ENCODE assay signal across 8 cellular contexts in genomic region chr1:28104866-28105467, GRCh38. TPM values are rescaled to one million over a fixed set of nuclear protein-coding genes. Genes with fewer than 3 reads are reported as not detected.
DNase-seq lines count a peak whose midpoint lies in the region; ATAC-seq and TF ChIP-seq lines count a peak whose summit lies in the region.

No MANE protein-coding gene starts in this region.

- in situ Hi-C loops in brain microvascular endothelial cell (cut with HindIII; ENCODE audit: low pct_ligation_motif_present, low sequenced_read_pairs): no loop called here

- H3K9me3 Mint-ChIP-seq in natural killer cell: no peaks in the 10 kb centered on the region
- no peaks in the 10 kb centered on the region for H3K9me3 Mint-ChIP-seq in effector memory CD8-positive, alpha-beta T cell

- no peaks in the 10 kb centered on the region for H3K4me1 Mint-ChIP-seq in natural killer cell
- no peaks in the 10 kb centered on the region for H3K4me1 Mint-ChIP-seq in effector memory CD8-positive, alpha-beta T cell (ENCODE audit: low read depth in 2 of 2)

- H3K27ac ChIP-seq in brain microvascular endothelial cell: no peak overlapping the region

- no peaks in the 10 kb centered on the region for H3K36me3 Mint-ChIP-seq in natural killer cell
- H3K36me3 Mint-ChIP-seq in effector memory CD8-positive, alpha-beta T cell (ENCODE audit: insufficient read depth): peaks cover 3% of the 10 kb centered on the region

- intact Hi-C loops in natural killer cell (cut with micrococcal nuclease): no loop called here

- no peaks in the 10 kb centered on the region for H3K27me3 Mint-ChIP-seq in natural killer cell (ENCODE audit: low read depth in 2 of 2)
- no peaks in the 10 kb centered on the region for H3K27me3 Mint-ChIP-seq in effector memory CD8-positive, alpha-beta T cell

- H3K4me3 Mint-ChIP-seq in natural killer cell: no peak overlapping the region
- no peak overlapping the region for H3K4me3 Mint-ChIP-seq in effector memory CD8-positive, alpha-beta T cell

- no peak overlapping the region for H3K27ac Mint-ChIP-seq in natural killer cell
- no peak overlapping the region for H3K27ac Mint-ChIP-seq in effector memory CD8-positive, alpha-beta T cell

- ATAC-seq in natural killer cell: no peak
- ATAC-seq in effector memory CD8-positive, alpha-beta T cell (replicated peaks): no peak

- no peak for TF ChIP-seq CTCF in brain microvascular endothelial cell (IDR thresholded peaks at IDR 0.05; ENCODE audit: low read depth, low read length, missing control alignments)
- no peak for TF ChIP-seq CTCF in natural killer cell (IDR thresholded peaks at IDR 0.05)

- H3K36me3 ChIP-seq in brain microvascular endothelial cell (replicated peaks): no peaks in the 10 kb centered on the region

- DNase-seq in DMS79 treated with DMSO at 0.1 percent for 48 hours (lab: John Stamatoyannopoulos, UW): peak; percentile 48
- DNase-seq in DMS79 (lab: John Stamatoyannopoulos, UW): no peak
- peak; percentile 74 for DNase-seq in brain microvascular endothelial cell
- DNase-seq in iris pigment epithelial cell (ENCODE audit: low read depth): peak; percentile 90
- DNase-seq in superior temporal gyrus (ENCODE audit: extremely low spot score): peak; percentile 96
- DNase-seq in stimulated activated CD4-positive, alpha-beta T cell treated with anti-CD3 and anti-CD28 coated beads, Interleukin-2, amount 100 ng/mL, for 48 hours: no peak
- no peak for DNase-seq in natural killer cell
- DNase-seq in effector memory CD8-positive, alpha-beta T cell: no peak

- peak overlapping the region; percentile 6 for H3K4me3 ChIP-seq in brain microvascular endothelial cell (ENCODE audit: low read depth, low read length)

- no peaks in the 10 kb centered on the region for H3K27me3 ChIP-seq in brain microvascular endothelial cell (replicated peaks)

RNA-seq across cellular contexts. Expression of gene EYA3, which starts 16.6 kb away (rescaled TPM):
- total RNA-seq in natural killer cell: 10 to 100 TPM; 17.7 to 25.2 (median 19.1) TPM

Comparison
In these comparisons a context has a peak if more than half of its experiments do, and no peak if none do; other contexts are left out.
1. DNase-seq: peak in DMS79 treated with DMSO at 0.1 percent for 48 hours (single experiment), brain microvascular endothelial cell (single experiment), iris pigment epithelial cell (single experiment) and superior temporal gyrus (single experiment); none in DMS79 (single experiment), stimulated activated CD4-positive, alpha-beta T cell treated with anti-CD3 and anti-CD28 coated beads, Interleukin-2, amount 100 ng/mL, for 48 hours (0 of 2), natural killer cell (single experiment) and effector memory CD8-positive, alpha-beta T cell (0 of 3).